Comparison of ENCODE assay signal across 11 cellular contexts in genomic region chr16:68115851-68116250, GRCh38.
"Had no signal": no experiment of that assay in that cellular context is flagged by ENCODE, and none has a peak within 500 bp of the region (broad histone marks: within the 10 kb centered on the region; RNA-seq: fewer than 3 reads in every experiment).

No MANE protein-coding gene starts in this region.

- DNase-seq: activated CD8-positive, alpha-beta T cell treated with anti-CD3 and anti-CD28 coated beads, Interleukin-2, amount 10 ng/mL, durations not matched to agents 7 days and 5 days; colonic mucosa; glutamatergic neuron; hypothalamus; left ventricle myocardium inferior; occipital lobe; Right ventricle myocardium superior; stimulated activated CD4-positive, alpha-beta T cell treated with anti-CD3 and anti-CD28 coated beads, Interleukin-4, amount 100 ng/mL, for 1 hour had no signal

- H3K4me1 Mint-ChIP-seq: nephron had no signal

- H3K4me3 Mint-ChIP-seq: activated CD8-positive, alpha-beta T cell treated with anti-CD3 and anti-CD28 coated beads, Interleukin-2, amount 10 ng/mL, durations not matched to agents 7 days and 5 days; nephron; stimulated activated naive CD8-positive, alpha-beta T cell treated with anti-CD3 and anti-CD28 coated beads, Interleukin-15, Interleukin-2, amounts not matched to agents 100 ng/mL and 50 ng/mL, for 24 hours; type B pancreatic cell had no signal

- H3K27me3 Mint-ChIP-seq: stimulated activated naive CD8-positive, alpha-beta T cell treated with anti-CD3 and anti-CD28 coated beads, Interleukin-15, Interleukin-2, amounts not matched to agents 100 ng/mL and 50 ng/mL, for 24 hours; type B pancreatic cell had no signal

- H3K27ac Mint-ChIP-seq: activated CD8-positive, alpha-beta T cell treated with anti-CD3 and anti-CD28 coated beads, Interleukin-2, amount 10 ng/mL, durations not matched to agents 7 days and 5 days; nephron; stimulated activated naive CD8-positive, alpha-beta T cell treated with anti-CD3 and anti-CD28 coated beads, Interleukin-15, Interleukin-2, amounts not matched to agents 100 ng/mL and 50 ng/mL, for 24 hours; type B pancreatic cell had no signal
